Comparison of ENCODE assay signal across 9 cellular contexts in genomic region chr1:12173631-12174121, GRCh38. TPM values are rescaled to one million over a fixed set of nuclear protein-coding genes. Genes with fewer than 3 reads are reported as not detected.
DNase-seq lines count a peak whose midpoint lies in the region; ATAC-seq and TF ChIP-seq lines count a peak whose summit lies in the region.
"Had no signal": no experiment of that assay in that cellular context is flagged by ENCODE, and none has a peak within 500 bp of the region (broad histone marks: within the 10 kb centered on the region; RNA-seq: fewer than 3 reads in every experiment).

No MANE protein-coding gene starts in this region.

- H3K27me3 Mint-ChIP-seq in type B pancreatic cell (peaks cover 28% of the 10 kb centered on the region), chondrocyte (ENCODE audit: low read depth) (peaks cover 5% of the 10 kb centered on the region)

- DNase-seq in NB4 (ENCODE audit: low read depth) (peak; percentile 72), left colon (peak; percentile 68 to 71), cerebellar nuclear complex (lab: John Stamatoyannopoulos, UW) (no peak), type B pancreatic cell (ENCODE audit: extremely low spot score, unreplicated experiment) (no peak), COLO829 (ENCODE audit: low spot score) (no peak), chondrocyte (ENCODE audit: low spot score) (no peak)
- peak; percentile 90 to 91 for DNase-seq in activated T-cell treated with anti-CD3 and anti-CD28 coated beads, Interleukin-2, amount 50 U/mL, for 48 hours
- peak; percentile 90 to 96 for DNase-seq in stimulated activated CD8-positive, alpha-beta memory T cell treated with anti-CD3 and anti-CD28 coated beads, Interleukin-15, amount 100 ng/mL, for 4 hours (ENCODE audit: low read depth in 2 of 2)

- peaks cover 23% of the 10 kb centered on the region for H3K4me1 Mint-ChIP-seq in type B pancreatic cell (ENCODE audit: unreplicated experiment)
- peaks cover 9% of the 10 kb centered on the region for H3K4me1 Mint-ChIP-seq in chondrocyte (ENCODE audit: low read depth)

- no peak for TF ChIP-seq CTCF in NB4 (IDR thresholded peaks at IDR 0.05; ENCODE audit: low read depth, low read length)
- no peak for TF ChIP-seq CTCF in type B pancreatic cell (conservative IDR thresholded peaks at IDR 0.05)
- no peak for TF ChIP-seq CTCF in chondrocyte (IDR thresholded peaks at IDR 0.05)

- H3K36me3 Mint-ChIP-seq in type B pancreatic cell (no peaks in the 10 kb centered on the region), chondrocyte (ENCODE audit: low read depth) (peaks cover 2% of the 10 kb centered on the region)

- TF ChIP-seq POLR2A in NB4 (IDR thresholded peaks at IDR 0.05; ENCODE audit: extremely low read depth, insufficient read length), result no peak

- ATAC-seq in left colon, result peak; percentile 24
- ATAC-seq: HCT116 had no signal

- H3K27ac Mint-ChIP-seq in type B pancreatic cell, result no peak overlapping the region
- no peak overlapping the region for H3K27ac Mint-ChIP-seq in chondrocyte (ENCODE audit: unreplicated experiment)

- intact Hi-C loops in left colon (cut with DNase I, micrococcal nuclease), result no loop called here

- H3K4me3 ChIP-seq in NB4 (ENCODE audit: low read depth, low read length), result no peak overlapping the region

- H3K4me3 Mint-ChIP-seq in type B pancreatic cell (no peak overlapping the region), chondrocyte (ENCODE audit: unreplicated experiment) (no peak overlapping the region)

- H3K9me3 Mint-ChIP-seq in type B pancreatic cell (no peaks in the 10 kb centered on the region), chondrocyte (ENCODE audit: low read depth) (no peaks in the 10 kb centered on the region)

RNA-seq across cellular contexts. Expression of gene TNFRSF1B, which starts 6.9 kb away (rescaled TPM):
- total RNA-seq in left colon, result 10 to 100 TPM; 18.6 to 28.3 TPM
- total RNA-seq in type B pancreatic cell (ENCODE audit: low replicate concordance), result 2.4 and 3.3 TPM in 2 replicates
- 0.22 TPM in 1 of 3 replicates, not detected in the others for total RNA-seq in chondrocyte

RNA-seq across cellular contexts. Expression of gene VPS13D, which starts 56.2 kb away (rescaled TPM):
- 10 to 100 TPM; 76.1 to 99.9 TPM for total RNA-seq in left colon
- total RNA-seq in type B pancreatic cell (ENCODE audit: low replicate concordance), result 43.4 and 49.0 TPM in 2 replicates
- 39.4 to 51.2 TPM (median 40.0 TPM) in 3 replicates for total RNA-seq in chondrocyte

Comparison
In these comparisons a context has a peak if more than half of its experiments do, and no peak if none do; other contexts are left out.
1. DNase-seq: peak in NB4 (single experiment), activated T-cell treated with anti-CD3 and anti-CD28 coated beads, Interleukin-2, amount 50 U/mL, for 48 hours (2 of 2), left colon (2 of 2) and stimulated activated CD8-positive, alpha-beta memory T cell treated with anti-CD3 and anti-CD28 coated beads, Interleukin-15, amount 100 ng/mL, for 4 hours (2 of 2); none in cerebellar nuclear complex (0 of 2), type B pancreatic cell (single experiment), COLO829 (single experiment) and chondrocyte (single experiment).